ENCODE assay signal across 24 cellular contexts in the genomic region with DNA sequence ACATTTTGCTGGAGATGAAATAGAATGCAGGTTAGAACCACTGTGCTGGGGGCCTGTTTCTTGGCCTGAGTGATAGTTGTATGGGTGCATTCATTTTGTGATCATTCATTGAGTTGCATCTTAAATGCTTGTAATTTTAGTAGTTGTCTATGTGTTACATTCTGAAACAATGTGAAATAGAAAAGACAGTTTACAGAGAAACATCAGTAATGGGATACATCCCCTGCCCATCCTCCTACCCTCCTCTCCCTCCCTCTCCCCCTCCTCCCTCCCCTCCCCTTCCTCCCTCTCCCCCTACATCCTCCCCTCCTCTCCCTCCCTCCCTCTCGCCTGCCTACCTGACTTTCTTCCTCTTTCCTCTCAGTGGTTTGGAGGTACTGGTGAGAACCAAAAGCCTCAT.
"Had no signal": no experiment of that assay in that cellular context is flagged by ENCODE, and none has a peak within 500 bp of the region (broad histone marks: within the 10 kb centered on the region; RNA-seq: fewer than 3 reads in every experiment).

No MANE protein-coding gene starts in this region.

- H3K4me1 ChIP-seq: pancreas, prostate gland, tibial artery, uterus had no signal

- DNase-seq: islet precursor cell; left ventricle myocardium inferior; mesendoderm; naive thymus-derived CD8-positive, alpha-beta T cell; nucleus accumbens; retina; sigmoid colon; small intestine; spleen; stimulated activated CD4-positive, alpha-beta T cell treated with anti-CD3 and anti-CD28 coated beads, Interleukin-4, amount 100 ng/mL, for 24 hours; stimulated activated naive CD4-positive, alpha-beta T cell; tibial artery; uterus had no signal

- H3K27ac Mint-ChIP-seq: mesothelial cell of epicardium; nephron; stimulated activated effector memory CD8-positive, alpha-beta T cell treated with anti-CD3 and anti-CD28 coated beads, Interleukin-12 subunit alpha, Interleukin-12 subunit beta, amount 100 ng/mL, for 72 hours; stimulated activated naive CD8-positive, alpha-beta T cell treated with anti-CD3 and anti-CD28 coated beads, Interleukin-15, Interleukin-2, amounts not matched to agents 100 ng/mL and 50 ng/mL, for 24 hours; type B pancreatic cell had no signal

- H3K4me3 Mint-ChIP-seq: mesothelial cell of epicardium; nephron; neural crest cell; stimulated activated effector memory CD8-positive, alpha-beta T cell treated with anti-CD3 and anti-CD28 coated beads, Interleukin-12 subunit alpha, Interleukin-12 subunit beta, amount 100 ng/mL, for 72 hours; stimulated activated naive CD8-positive, alpha-beta T cell treated with anti-CD3 and anti-CD28 coated beads, Interleukin-15, Interleukin-2, amounts not matched to agents 100 ng/mL and 50 ng/mL, for 24 hours; type B pancreatic cell had no signal

- H3K36me3 ChIP-seq: left ventricle myocardium inferior, pancreas, prostate gland, sigmoid colon, suprapubic skin, thoracic aorta, tibial artery, uterus had no signal

- H3K9me3 Mint-ChIP-seq: mesothelial cell of epicardium; naive thymus-derived CD8-positive, alpha-beta T cell; nephron; neural crest cell; stimulated activated effector memory CD8-positive, alpha-beta T cell treated with anti-CD3 and anti-CD28 coated beads, Interleukin-12 subunit alpha, Interleukin-12 subunit beta, amount 100 ng/mL, for 72 hours; stimulated activated naive CD8-positive, alpha-beta T cell treated with anti-CD3 and anti-CD28 coated beads, Interleukin-15, Interleukin-2, amounts not matched to agents 100 ng/mL and 50 ng/mL, for 24 hours; type B pancreatic cell had no signal

- H3K27me3 ChIP-seq: pancreas, sigmoid colon, suprapubic skin, tibial artery, uterus had no signal

- H3K9me3 ChIP-seq: left ventricle myocardium inferior, pancreas, prostate gland, sigmoid colon, suprapubic skin, thoracic aorta, tibial artery, uterus had no signal

- H3K27me3 Mint-ChIP-seq: stimulated activated naive CD8-positive, alpha-beta T cell treated with anti-CD3 and anti-CD28 coated beads, Interleukin-15, Interleukin-2, amounts not matched to agents 100 ng/mL and 50 ng/mL, for 24 hours had no signal

- H3K4me3 ChIP-seq: left ventricle myocardium inferior, lung, pancreas, prostate gland, sigmoid colon, spleen, suprapubic skin, thoracic aorta, tibial artery, uterus had no signal

- FAIRE-seq: pancreas, small intestine had no signal

- ATAC-seq: naive thymus-derived CD8-positive, alpha-beta T cell; pancreas; stimulated activated effector memory CD8-positive, alpha-beta T cell treated with anti-CD3 and anti-CD28 coated beads, Interleukin-12 subunit alpha, Interleukin-12 subunit beta, amount 100 ng/mL, for 72 hours had no signal

- H3K36me3 Mint-ChIP-seq: mesothelial cell of epicardium; naive thymus-derived CD8-positive, alpha-beta T cell; type B pancreatic cell had no signal

- H3K27ac ChIP-seq: left ventricle myocardium inferior, pancreas, prostate gland, sigmoid colon, spleen, suprapubic skin, thoracic aorta, tibial artery, uterus had no signal

- H3K4me1 Mint-ChIP-seq: nephron, neural crest cell had no signal
